ENCODE assay signal across 1 cellular context in genomic region chr1:8428441-8428840, GRCh38.
TF ChIP-seq lines count a peak whose summit lies in the region.

No MANE protein-coding gene starts in this region.

TF ChIP-seq in WTC11, 78 proteins besides CTCF, POLR2A, EP300 and RAD21:
- no peak for TF ChIP-seq TEAD1 (CRISPR knock-in tag; IDR thresholded peaks at IDR 0.05)
- no peak for TF ChIP-seq PRRX2 (CRISPR knock-in tag; IDR thresholded peaks at IDR 0.05)
- no peak for TF ChIP-seq GTF2I (CRISPR knock-in tag; conservative IDR thresholded peaks at IDR 0.05)
- no peak for TF ChIP-seq HMGA2 (CRISPR knock-in tag; IDR thresholded peaks at IDR 0.05)
- no peak for TF ChIP-seq ELF4 (CRISPR knock-in tag; IDR thresholded peaks at IDR 0.05; ENCODE audit: low read depth)
- no peak for TF ChIP-seq ZNF219 (CRISPR knock-in tag; IDR thresholded peaks at IDR 0.05; ENCODE audit: borderline replicate concordance)
- TF ChIP-seq JAZF1 (CRISPR knock-in tag; IDR thresholded peaks at IDR 0.05) = no peak
- TF ChIP-seq SP1 (CRISPR knock-in tag; conservative IDR thresholded peaks at IDR 0.05) = no peak
- TF ChIP-seq TCF7 (CRISPR knock-in tag; IDR thresholded peaks at IDR 0.05; ENCODE audit: low read depth) = no peak
- TF ChIP-seq ZSCAN18 (CRISPR knock-in tag; IDR thresholded peaks at IDR 0.05) = no peak
- TF ChIP-seq STAT6 (CRISPR knock-in tag; conservative IDR thresholded peaks at IDR 0.05; ENCODE audit: low read depth) = no peak
- no peak for TF ChIP-seq ZNF423 (CRISPR knock-in tag; IDR thresholded peaks at IDR 0.05)
- TF ChIP-seq ZNF263 (CRISPR knock-in tag; IDR thresholded peaks at IDR 0.05; ENCODE audit: low read depth) = no peak
- no peak for TF ChIP-seq ATF6 (CRISPR knock-in tag; IDR thresholded peaks at IDR 0.05)
- no peak for TF ChIP-seq ZNF232 (CRISPR knock-in tag; IDR thresholded peaks at IDR 0.05)
